3 cellular contexts compared by ENCODE assay signal in genomic region chr7:125561006-125561405, GRCh38.
TF ChIP-seq lines count a peak whose summit lies in the region.

No MANE protein-coding gene starts in this region.

TF ChIP-seq in SK-N-SH, 30 proteins besides CTCF, POLR2A, EP300 and RAD21 (continued from another document):
- TF ChIP-seq FOSL2 (IDR thresholded peaks at IDR 0.05; ENCODE audit: borderline replicate concordance, low read depth) (no peak), TEAD4 (IDR thresholded peaks at IDR 0.05; ENCODE audit: borderline replicate concordance, insufficient read depth) (no peak), GABPA (IDR thresholded peaks at IDR 0.05; ENCODE audit: low read depth) (no peak), MEF2A (IDR thresholded peaks at IDR 0.05; ENCODE audit: borderline replicate concordance, low read depth) (no peak), EZH2phosphoT487 (IDR thresholded peaks at IDR 0.05; ENCODE audit: borderline replicate concordance, low read depth) (no peak), CHD2 (IDR thresholded peaks at IDR 0.05; ENCODE audit: low read length, partially characterized antibody) (no peak), IRF3 (IDR thresholded peaks at IDR 0.05; ENCODE audit: low read depth, low read length) (no peak), TCF12 (IDR thresholded peaks at IDR 0.05) (no peak), RFX5 (IDR thresholded peaks at IDR 0.05; ENCODE audit: low read length) (no peak), USF2 (IDR thresholded peaks at IDR 0.05; ENCODE audit: borderline replicate concordance, low read depth, low read length) (no peak), RXRA (IDR thresholded peaks at IDR 0.05; ENCODE audit: borderline replicate concordance, low read depth) (no peak), RCOR1 (IDR thresholded peaks at IDR 0.05; ENCODE audit: low read length) (no peak), SMC3 (IDR thresholded peaks at IDR 0.05; ENCODE audit: low read depth, low read length) (no peak)
- TF ChIP-seq, protein P1, sequence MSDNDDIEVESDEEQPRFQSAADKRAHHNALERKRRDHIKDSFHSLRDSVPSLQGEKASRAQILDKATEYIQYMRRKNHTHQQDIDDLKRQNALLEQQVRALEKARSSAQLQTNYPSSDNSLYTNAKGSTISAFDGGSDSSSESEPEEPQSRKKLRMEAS (IDR thresholded peaks at IDR 0.05; ENCODE audit: low read depth), result no peak
- TF ChIP-seq, protein P2, sequence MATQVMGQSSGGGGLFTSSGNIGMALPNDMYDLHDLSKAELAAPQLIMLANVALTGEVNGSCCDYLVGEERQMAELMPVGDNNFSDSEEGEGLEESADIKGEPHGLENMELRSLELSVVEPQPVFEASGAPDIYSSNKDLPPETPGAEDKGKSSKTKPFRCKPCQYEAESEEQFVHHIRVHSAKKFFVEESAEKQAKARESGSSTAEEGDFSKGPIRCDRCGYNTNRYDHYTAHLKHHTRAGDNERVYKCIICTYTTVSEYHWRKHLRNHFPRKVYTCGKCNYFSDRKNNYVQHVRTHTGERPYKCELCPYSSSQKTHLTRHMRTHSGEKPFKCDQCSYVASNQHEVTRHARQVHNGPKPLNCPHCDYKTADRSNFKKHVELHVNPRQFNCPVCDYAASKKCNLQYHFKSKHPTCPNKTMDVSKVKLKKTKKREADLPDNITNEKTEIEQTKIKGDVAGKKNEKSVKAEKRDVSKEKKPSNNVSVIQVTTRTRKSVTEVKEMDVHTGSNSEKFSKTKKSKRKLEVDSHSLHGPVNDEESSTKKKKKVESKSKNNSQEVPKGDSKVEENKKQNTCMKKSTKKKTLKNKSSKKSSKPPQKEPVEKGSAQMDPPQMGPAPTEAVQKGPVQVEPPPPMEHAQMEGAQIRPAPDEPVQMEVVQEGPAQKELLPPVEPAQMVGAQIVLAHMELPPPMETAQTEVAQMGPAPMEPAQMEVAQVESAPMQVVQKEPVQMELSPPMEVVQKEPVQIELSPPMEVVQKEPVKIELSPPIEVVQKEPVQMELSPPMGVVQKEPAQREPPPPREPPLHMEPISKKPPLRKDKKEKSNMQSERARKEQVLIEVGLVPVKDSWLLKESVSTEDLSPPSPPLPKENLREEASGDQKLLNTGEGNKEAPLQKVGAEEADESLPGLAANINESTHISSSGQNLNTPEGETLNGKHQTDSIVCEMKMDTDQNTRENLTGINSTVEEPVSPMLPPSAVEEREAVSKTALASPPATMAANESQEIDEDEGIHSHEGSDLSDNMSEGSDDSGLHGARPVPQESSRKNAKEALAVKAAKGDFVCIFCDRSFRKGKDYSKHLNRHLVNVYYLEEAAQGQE (IDR thresholded peaks at IDR 0.05; ENCODE audit: low read depth, low read length), result no peak
TF ChIP-seq in SK-N-SH: peak in this region for 0.

TF ChIP-seq in SK-N-SH treated with all-trans-retinoic acid at 6 μM for 48 hours, 23 proteins besides CTCF, POLR2A, EP300 and RAD21 (continued from another document):
- TF ChIP-seq, protein P3, sequence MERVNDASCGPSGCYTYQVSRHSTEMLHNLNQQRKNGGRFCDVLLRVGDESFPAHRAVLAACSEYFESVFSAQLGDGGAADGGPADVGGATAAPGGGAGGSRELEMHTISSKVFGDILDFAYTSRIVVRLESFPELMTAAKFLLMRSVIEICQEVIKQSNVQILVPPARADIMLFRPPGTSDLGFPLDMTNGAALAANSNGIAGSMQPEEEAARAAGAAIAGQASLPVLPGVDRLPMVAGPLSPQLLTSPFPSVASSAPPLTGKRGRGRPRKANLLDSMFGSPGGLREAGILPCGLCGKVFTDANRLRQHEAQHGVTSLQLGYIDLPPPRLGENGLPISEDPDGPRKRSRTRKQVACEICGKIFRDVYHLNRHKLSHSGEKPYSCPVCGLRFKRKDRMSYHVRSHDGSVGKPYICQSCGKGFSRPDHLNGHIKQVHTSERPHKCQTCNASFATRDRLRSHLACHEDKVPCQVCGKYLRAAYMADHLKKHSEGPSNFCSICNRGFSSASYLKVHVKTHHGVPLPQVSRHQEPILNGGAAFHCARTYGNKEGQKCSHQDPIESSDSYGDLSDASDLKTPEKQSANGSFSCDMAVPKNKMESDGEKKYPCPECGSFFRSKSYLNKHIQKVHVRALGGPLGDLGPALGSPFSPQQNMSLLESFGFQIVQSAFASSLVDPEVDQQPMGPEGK (CRISPR knock-in tag; IDR thresholded peaks at IDR 0.05; ENCODE audit: borderline replicate concordance), result no peak
- TF ChIP-seq ZFP30 (CRISPR knock-in tag; IDR thresholded peaks at IDR 0.05) (no peak), ZC3H10 (CRISPR knock-in tag; IDR thresholded peaks at IDR 0.05) (no peak), ARNTL (CRISPR knock-in tag; IDR thresholded peaks at IDR 0.05; ENCODE audit: borderline replicate concordance, low read depth) (no peak), BACH2 (CRISPR knock-in tag; IDR thresholded peaks at IDR 0.05; ENCODE audit: borderline replicate concordance) (no peak), TOX (CRISPR knock-in tag; IDR thresholded peaks at IDR 0.05; ENCODE audit: borderline replicate concordance) (no peak)

TF ChIP-seq in GM23338, 12 proteins besides CTCF, POLR2A, EP300 and RAD21 (continued from another document):
- TF ChIP-seq, protein P4, sequence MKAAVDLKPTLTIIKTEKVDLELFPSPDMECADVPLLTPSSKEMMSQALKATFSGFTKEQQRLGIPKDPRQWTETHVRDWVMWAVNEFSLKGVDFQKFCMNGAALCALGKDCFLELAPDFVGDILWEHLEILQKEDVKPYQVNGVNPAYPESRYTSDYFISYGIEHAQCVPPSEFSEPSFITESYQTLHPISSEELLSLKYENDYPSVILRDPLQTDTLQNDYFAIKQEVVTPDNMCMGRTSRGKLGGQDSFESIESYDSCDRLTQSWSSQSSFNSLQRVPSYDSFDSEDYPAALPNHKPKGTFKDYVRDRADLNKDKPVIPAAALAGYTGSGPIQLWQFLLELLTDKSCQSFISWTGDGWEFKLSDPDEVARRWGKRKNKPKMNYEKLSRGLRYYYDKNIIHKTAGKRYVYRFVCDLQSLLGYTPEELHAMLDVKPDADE (IDR thresholded peaks at IDR 0.05), result no peak
- no peak for TF ChIP-seq POLR2AphosphoS5 (IDR thresholded peaks at IDR 0.05; ENCODE audit: low read depth)
- no peak for TF ChIP-seq NANOG (IDR thresholded peaks at IDR 0.05; ENCODE audit: borderline replicate concordance)
- no peak for TF ChIP-seq STAT1 (IDR thresholded peaks at IDR 0.05; ENCODE audit: unreplicated experiment)
- TF ChIP-seq EZH2phosphoT487 (IDR thresholded peaks at IDR 0.05; ENCODE audit: unreplicated experiment), result no peak
- TF ChIP-seq, protein P2 (IDR thresholded peaks at IDR 0.05; ENCODE audit: unreplicated experiment), result no peak
- TF ChIP-seq, protein P5, sequence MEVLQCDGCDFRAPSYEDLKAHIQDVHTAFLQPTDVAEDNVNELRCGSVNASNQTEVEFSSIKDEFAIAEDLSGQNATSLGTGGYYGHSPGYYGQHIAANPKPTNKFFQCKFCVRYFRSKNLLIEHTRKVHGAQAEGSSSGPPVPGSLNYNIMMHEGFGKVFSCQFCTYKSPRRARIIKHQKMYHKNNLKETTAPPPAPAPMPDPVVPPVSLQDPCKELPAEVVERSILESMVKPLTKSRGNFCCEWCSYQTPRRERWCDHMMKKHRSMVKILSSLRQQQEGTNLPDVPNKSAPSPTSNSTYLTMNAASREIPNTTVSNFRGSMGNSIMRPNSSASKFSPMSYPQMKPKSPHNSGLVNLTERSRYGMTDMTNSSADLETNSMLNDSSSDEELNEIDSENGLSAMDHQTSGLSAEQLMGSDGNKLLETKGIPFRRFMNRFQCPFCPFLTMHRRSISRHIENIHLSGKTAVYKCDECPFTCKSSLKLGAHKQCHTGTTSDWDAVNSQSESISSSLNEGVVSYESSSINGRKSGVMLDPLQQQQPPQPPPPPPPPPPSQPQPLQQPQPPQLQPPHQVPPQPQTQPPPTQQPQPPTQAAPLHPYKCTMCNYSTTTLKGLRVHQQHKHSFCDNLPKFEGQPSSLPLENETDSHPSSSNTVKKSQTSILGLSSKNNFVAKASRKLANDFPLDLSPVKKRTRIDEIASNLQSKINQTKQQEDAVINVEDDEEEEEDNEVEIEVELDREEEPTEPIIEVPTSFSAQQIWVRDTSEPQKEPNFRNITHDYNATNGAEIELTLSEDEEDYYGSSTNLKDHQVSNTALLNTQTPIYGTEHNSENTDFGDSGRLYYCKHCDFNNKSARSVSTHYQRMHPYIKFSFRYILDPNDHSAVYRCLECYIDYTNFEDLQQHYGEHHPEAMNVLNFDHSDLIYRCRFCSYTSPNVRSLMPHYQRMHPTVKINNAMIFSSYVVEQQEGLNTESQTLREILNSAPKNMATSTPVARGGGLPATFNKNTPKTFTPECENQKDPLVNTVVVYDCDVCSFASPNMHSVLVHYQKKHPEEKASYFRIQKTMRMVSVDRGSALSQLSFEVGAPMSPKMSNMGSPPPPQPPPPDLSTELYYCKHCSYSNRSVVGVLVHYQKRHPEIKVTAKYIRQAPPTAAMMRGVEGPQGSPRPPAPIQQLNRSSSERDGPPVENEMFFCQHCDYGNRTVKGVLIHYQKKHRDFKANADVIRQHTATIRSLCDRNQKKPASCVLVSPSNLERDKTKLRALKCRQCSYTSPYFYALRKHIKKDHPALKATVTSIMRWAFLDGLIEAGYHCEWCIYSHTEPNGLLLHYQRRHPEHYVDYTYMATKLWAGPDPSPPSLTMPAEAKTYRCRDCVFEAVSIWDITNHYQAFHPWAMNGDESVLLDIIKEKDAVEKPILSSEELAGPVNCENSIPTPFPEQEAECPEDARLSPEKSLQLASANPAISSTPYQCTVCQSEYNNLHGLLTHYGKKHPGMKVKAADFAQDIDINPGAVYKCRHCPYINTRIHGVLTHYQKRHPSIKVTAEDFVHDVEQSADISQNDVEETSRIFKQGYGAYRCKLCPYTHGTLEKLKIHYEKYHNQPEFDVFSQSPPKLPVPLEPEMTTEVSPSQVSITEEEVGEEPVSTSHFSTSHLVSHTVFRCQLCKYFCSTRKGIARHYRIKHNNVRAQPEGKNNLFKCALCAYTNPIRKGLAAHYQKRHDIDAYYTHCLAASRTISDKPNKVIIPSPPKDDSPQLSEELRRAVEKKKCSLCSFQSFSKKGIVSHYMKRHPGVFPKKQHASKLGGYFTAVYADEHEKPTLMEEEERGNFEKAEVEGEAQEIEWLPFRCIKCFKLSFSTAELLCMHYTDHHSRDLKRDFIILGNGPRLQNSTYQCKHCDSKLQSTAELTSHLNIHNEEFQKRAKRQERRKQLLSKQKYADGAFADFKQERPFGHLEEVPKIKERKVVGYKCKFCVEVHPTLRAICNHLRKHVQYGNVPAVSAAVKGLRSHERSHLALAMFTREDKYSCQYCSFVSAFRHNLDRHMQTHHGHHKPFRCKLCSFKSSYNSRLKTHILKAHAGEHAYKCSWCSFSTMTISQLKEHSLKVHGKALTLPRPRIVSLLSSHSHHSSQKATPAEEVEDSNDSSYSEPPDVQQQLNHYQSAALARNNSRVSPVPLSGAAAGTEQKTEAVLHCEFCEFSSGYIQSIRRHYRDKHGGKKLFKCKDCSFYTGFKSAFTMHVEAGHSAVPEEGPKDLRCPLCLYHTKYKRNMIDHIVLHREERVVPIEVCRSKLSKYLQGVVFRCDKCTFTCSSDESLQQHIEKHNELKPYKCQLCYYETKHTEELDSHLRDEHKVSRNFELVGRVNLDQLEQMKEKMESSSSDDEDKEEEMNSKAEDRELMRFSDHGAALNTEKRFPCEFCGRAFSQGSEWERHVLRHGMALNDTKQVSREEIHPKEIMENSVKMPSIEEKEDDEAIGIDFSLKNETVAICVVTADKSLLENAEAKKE (CRISPR knock-in tag; IDR thresholded peaks at IDR 0.05), result no peak
- TF ChIP-seq EZH2 (IDR thresholded peaks at IDR 0.05; ENCODE audit: low read depth, unreplicated experiment), result no peak
- TF ChIP-seq CREB1 (CRISPR knock-in tag; IDR thresholded peaks at IDR 0.05; ENCODE audit: low read depth), result no peak
- TF ChIP-seq ZNF114 (CRISPR knock-in tag; IDR thresholded peaks at IDR 0.05), result no peak
- TF ChIP-seq JUNB (IDR thresholded peaks at IDR 0.05; ENCODE audit: unreplicated experiment), result no peak
